In the genomic region with DNA sequence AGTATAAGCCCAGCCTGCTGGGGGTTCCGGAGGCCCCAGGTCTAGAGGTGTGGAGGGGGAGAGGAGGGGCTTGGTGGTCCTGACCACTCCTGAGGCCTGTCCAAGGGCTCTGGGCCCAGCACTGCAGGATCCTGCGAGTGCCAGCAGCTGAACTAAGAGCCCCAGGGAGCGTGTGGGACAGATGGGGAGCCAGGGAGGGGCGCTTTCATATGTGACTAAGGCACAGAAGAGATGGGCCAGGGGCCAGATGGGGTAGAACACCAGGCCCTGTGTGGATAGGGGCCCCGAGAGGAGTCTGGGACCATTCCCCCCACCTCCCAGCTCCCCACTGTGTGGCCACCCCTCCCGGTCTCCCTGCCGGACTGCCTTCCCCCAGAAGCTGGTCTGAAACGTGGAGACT, we compare ENCODE assay signal across 10 cellular contexts. TPM values are rescaled to one million over a fixed set of nuclear protein-coding genes. Genes with fewer than 3 reads are reported as not detected.
A peak's percentile ranks its signal among the peaks of the same experiment; 100 is the strongest.
DNase-seq lines count a peak whose midpoint lies in the region; ATAC-seq and TF ChIP-seq lines count a peak whose summit lies in the region.
"Had no signal": no experiment of that assay in that cellular context is flagged by ENCODE, and none has a peak within 500 bp of the region (broad histone marks: within the 10 kb centered on the region; RNA-seq: fewer than 3 reads in every experiment).

No MANE protein-coding gene starts in this region.

- no peak overlapping the region for H3T11ph ChIP-seq in H9 (ENCODE audit: low read length)

- H3K79me2 ChIP-seq in H9 (ENCODE audit: insufficient read depth, low read length), result no peaks in the 10 kb centered on the region

- CTCF ChIA-PET in WTC11 (lab: Charles Lee), result interaction anchor here (0.8 to 2.6 kb wide), 6 partner anchors 10 to 168 kb away, joined by 3 to 9 read pairs (median 5); partner anchors contain the start of gene MAFF

- H4K8ac ChIP-seq in H9 (replicated peaks; ENCODE audit: insufficient read length, low read depth, low read length), result no peak overlapping the region

- H3K14ac ChIP-seq in H9 (ENCODE audit: insufficient read depth, low read length), result no peak overlapping the region

- no peaks in the 10 kb centered on the region for H3K9me3 ChIP-seq in H9 (ENCODE audit: control insufficient read depth, low read depth, low read length)
- H3K9me3 ChIP-seq in right cardiac atrium (ENCODE audit: control insufficient read depth, low read length), result no peaks in the 10 kb centered on the region

- H2BK20ac ChIP-seq in H9 (ENCODE audit: low read depth, low read length, poor library complexity, severe bottlenecking), result no peak overlapping the region

- H4K20me1 ChIP-seq in H9 (ENCODE audit: control insufficient read depth, insufficient read depth, insufficient read length), result no peaks in the 10 kb centered on the region

- H3K9me3 Mint-ChIP-seq in H9, result peaks cover 0 to 2% of the 10 kb centered on the region in 2 experiments; a peak in 1 of 5 replicates
- H3K9me3 Mint-ChIP-seq in WTC11, result no peaks in the 10 kb centered on the region
- H3K9me3 Mint-ChIP-seq in stimulated activated naive B cell treated with anti-CD40 and anti-IgM and Interleukin-4, amounts not matched to agents 10 μg/mL and 1 μg/mL and 100 μg/mL, for 72 hours, result no peaks in the 10 kb centered on the region
- H3K9me3 Mint-ChIP-seq: memory B cell had no signal

- H3K23ac ChIP-seq in H9 (ENCODE audit: insufficient read length, low read depth, low read length), result no peak overlapping the region

- no peak overlapping the region for H3K4me3 ChIP-seq in right cardiac atrium (ENCODE audit: low read length)

- H3K23me2 ChIP-seq in H9 (ENCODE audit: insufficient read length, low read depth, low read length, poor library complexity, severe bottlenecking), result no peaks in the 10 kb centered on the region

- H4K91ac ChIP-seq in H9 (ENCODE audit: insufficient read length, low read depth, low read length), result no peak overlapping the region

- TF ChIP-seq CTCF in H9 (conservative IDR thresholded peaks at IDR 0.05) (no peak), WTC11 (IDR thresholded peaks at IDR 0.05) (no peak)

- H3K56ac ChIP-seq in H9 (ENCODE audit: insufficient read length, low read depth, low read length), result no peak overlapping the region

- DNase-seq in H9 (no peak), WTC11 (ENCODE audit: low spot score) (no peak), right cardiac atrium (peak in 1 of 3 donors; percentile 48), SK-N-DZ (ENCODE audit: low spot score) (no peak), DMS153 treated with DMSO at 0.1 percent for 48 hours (lab: John Stamatoyannopoulos, UW; ENCODE audit: unreplicated experiment) (no peak), T-helper 1 cell (no peak), LoVo (ENCODE audit: low spot score) (no peak)
- no peak for DNase-seq in stimulated activated naive B cell treated with anti-CD40 and anti-IgM and Interleukin-4, amounts not matched to agents 10 μg/mL and 1 μg/mL and 100 μg/mL, for 72 hours
- DNase-seq: KG1 had no signal

- H4K5ac ChIP-seq in H9 (ENCODE audit: insufficient read length, low read depth, low read length), result no peak overlapping the region

- no peak overlapping the region for H2AK5ac ChIP-seq in H9 (ENCODE audit: insufficient read length, low read length)

- H2BK5ac ChIP-seq in H9 (ENCODE audit: insufficient read length, low read length), result no peak overlapping the region

- peaks cover 20 to 34% of the 10 kb centered on the region in 2 experiments for H3K4me1 Mint-ChIP-seq in H9
- H3K4me1 Mint-ChIP-seq in WTC11, result peaks cover 20% of the 10 kb centered on the region
- H3K4me1 Mint-ChIP-seq in stimulated activated naive B cell treated with anti-CD40 and anti-IgM and Interleukin-4, amounts not matched to agents 10 μg/mL and 1 μg/mL and 100 μg/mL, for 72 hours, result peaks cover 12 to 19% of the 10 kb centered on the region in 2 donors

- no CpG with 5 or more reads among the region's 8 CpGs for WGBS in H9 (ENCODE audit: extremely low coverage, insufficient read length, low lambda C conversion rate)
- WGBS in right cardiac atrium, result 63% methylated on average over 8 of the region's 8 CpGs

- no peak overlapping the region for H3K9ac ChIP-seq in H9 (ENCODE audit: extremely low read depth, insufficient read length, low read length)

- no peak for ATAC-seq in WTC11
- ATAC-seq in right cardiac atrium, result peak in 1 of 2 donors; percentile 3
- no peak for ATAC-seq in stimulated activated naive B cell treated with anti-CD40 and anti-IgM and Interleukin-4, amounts not matched to agents 10 μg/mL and 1 μg/mL and 100 μg/mL, for 72 hours (replicated peaks)

- H3K27ac ChIP-seq in H9 (ENCODE audit: insufficient read length, low read depth, low read length), result no peak overlapping the region
- H3K27ac ChIP-seq in right cardiac atrium (ENCODE audit: low read length), result peak overlapping the region; percentile 4

- no peak overlapping the region for H3K4me2 ChIP-seq in H9 (ENCODE audit: insufficient read depth, insufficient read length, low read length)

- intact Hi-C loops in right cardiac atrium (cut with DNase I), result loop anchor here in 1 of 4 donors (10.0 kb wide), 1 partner anchor 55 kb away; no protein-coding TSS in a partner anchor

- peaks cover 6 to 37% (median 26%) of the 10 kb centered on the region in 3 experiments for H3K36me3 Mint-ChIP-seq in H9 (ENCODE audit: insufficient read depth in 1 of 3, low read depth in 3 of 3)
- H3K36me3 Mint-ChIP-seq in WTC11, result peaks cover 6% of the 10 kb centered on the region
- H3K36me3 Mint-ChIP-seq in stimulated activated naive B cell treated with anti-CD40 and anti-IgM and Interleukin-4, amounts not matched to agents 10 μg/mL and 1 μg/mL and 100 μg/mL, for 72 hours, result peaks cover 27 to 30% of the 10 kb centered on the region in 2 donors

- peak overlapping the region; percentile 46 for H3K18ac ChIP-seq in H9 (ENCODE audit: insufficient read length, low read depth, low read length)

- no peak overlapping the region for H2BK12ac ChIP-seq in H9 (ENCODE audit: insufficient read length, low read depth, low read length)

- no peak overlapping the region for H3K4ac ChIP-seq in H9 (ENCODE audit: low read depth, low read length)

- no peak overlapping the region for H2AFZ ChIP-seq in H9 (ENCODE audit: low read length)

- no peaks in the 10 kb centered on the region for H3K79me1 ChIP-seq in H9 (ENCODE audit: insufficient read depth, low read depth, low read length, poor library complexity, severe bottlenecking)

- H3K27ac Mint-ChIP-seq in H9 (peak overlapping the region in 2 of 3 experiments; percentile 23 to 76; a peak in 2 of 7 replicates), WTC11 (peak overlapping the region; percentile 32; the same call in 1 of the 2 replicates)
- H3K27ac Mint-ChIP-seq in stimulated activated naive B cell treated with anti-CD40 and anti-IgM and Interleukin-4, amounts not matched to agents 10 μg/mL and 1 μg/mL and 100 μg/mL, for 72 hours, result peak overlapping the region; percentile 49
- H3K27ac Mint-ChIP-seq: memory B cell had no signal

- POLR2A ChIA-PET in WTC11 (lab: Charles Lee), result no interaction called here

- no peak overlapping the region for H2BK15ac ChIP-seq in H9 (ENCODE audit: low read depth, low read length)

- H2BK120ac ChIP-seq in H9 (ENCODE audit: low read depth, low read length, poor library complexity, severe bottlenecking), result no peak overlapping the region

- H3K4me3 Mint-ChIP-seq in H9 (no peak overlapping the region), WTC11 (no peak overlapping the region)
- no peak overlapping the region for H3K4me3 Mint-ChIP-seq in stimulated activated naive B cell treated with anti-CD40 and anti-IgM and Interleukin-4, amounts not matched to agents 10 μg/mL and 1 μg/mL and 100 μg/mL, for 72 hours
- H3K4me3 Mint-ChIP-seq: memory B cell had no signal

- H3K27me3 Mint-ChIP-seq in H9 (ENCODE audit: low read depth) (no peaks in the 10 kb centered on the region), WTC11 (ENCODE audit: low read depth) (no peaks in the 10 kb centered on the region)
- H3K27me3 Mint-ChIP-seq in stimulated activated naive B cell treated with anti-CD40 and anti-IgM and Interleukin-4, amounts not matched to agents 10 μg/mL and 1 μg/mL and 100 μg/mL, for 72 hours, result peaks cover 2 to 3% of the 10 kb centered on the region in 2 donors
- H3K27me3 Mint-ChIP-seq: memory B cell had no signal

- H3K4me1 ChIP-seq in H9 (ENCODE audit: insufficient read depth, low read length) (peaks cover 4% of the 10 kb centered on the region; the same call in 1 of the 2 replicates), right cardiac atrium (ENCODE audit: control insufficient read depth, insufficient read depth, low read length) (peaks cover 10% of the 10 kb centered on the region)

- no peaks in the 10 kb centered on the region for H3K27me3 ChIP-seq in H9 (ENCODE audit: insufficient read depth, low read length)
- H3K27me3 ChIP-seq in right cardiac atrium (ENCODE audit: control insufficient read depth, insufficient read depth), result no peaks in the 10 kb centered on the region

TF ChIP-seq in WTC11, 78 proteins besides CTCF, POLR2A, EP300 and RAD21 (continues in another document):
- TF ChIP-seq, protein P1, sequence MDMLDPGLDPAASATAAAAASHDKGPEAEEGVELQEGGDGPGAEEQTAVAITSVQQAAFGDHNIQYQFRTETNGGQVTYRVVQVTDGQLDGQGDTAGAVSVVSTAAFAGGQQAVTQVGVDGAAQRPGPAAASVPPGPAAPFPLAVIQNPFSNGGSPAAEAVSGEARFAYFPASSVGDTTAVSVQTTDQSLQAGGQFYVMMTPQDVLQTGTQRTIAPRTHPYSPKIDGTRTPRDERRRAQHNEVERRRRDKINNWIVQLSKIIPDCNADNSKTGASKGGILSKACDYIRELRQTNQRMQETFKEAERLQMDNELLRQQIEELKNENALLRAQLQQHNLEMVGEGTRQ (CRISPR knock-in tag; IDR thresholded peaks at IDR 0.05), result no peak

RNA-seq across cellular contexts. Expression of gene MAFF, which starts 18.4 kb away (rescaled TPM):
- total RNA-seq in H9 (2021) (5.8 and 6.7 TPM in 2 replicates), WTC11 (2021) (4.6 to 6.1 TPM (median 5.7 TPM) in 3 replicates), right cardiac atrium (10 to 100 TPM in 1 of 4 donors, 1 to 10 TPM in 3; 4.8 to 13.7 (median 7.1) TPM)
- polyA plus RNA-seq in right cardiac atrium, result 20.5 TPM
- polyA plus RNA-seq in SK-N-DZ (2014; cell fraction: cytosol; rRNA removed), result 3.0 and 3.1 TPM in 2 replicates
- polyA plus RNA-seq in SK-N-DZ (2014; cell fraction: nucleus; rRNA removed), result 1.0 and 1.1 TPM in 2 replicates

RNA-seq across cellular contexts. Expression of gene PLA2G6, which starts 38.5 kb away (rescaled TPM):
- total RNA-seq in H9 (2021), result 22.1 and 24.1 TPM in 2 replicates
- 29.9 to 44.1 TPM (median 37.6 TPM) in 3 replicates for total RNA-seq in WTC11 (2021)
- 10 to 100 TPM; 16.0 to 25.2 (median 17.6) TPM for total RNA-seq in right cardiac atrium
- polyA plus RNA-seq in right cardiac atrium, result 16.0 TPM
- 18.9 and 22.7 TPM in 2 replicates for polyA plus RNA-seq in SK-N-DZ (2014; cell fraction: cytosol; rRNA removed)
- 97.3 and 104 TPM in 2 replicates for polyA plus RNA-seq in SK-N-DZ (2014; cell fraction: nucleus; rRNA removed)

RNA-seq across cellular contexts. Expression of gene TMEM184B, which starts 52.6 kb away (rescaled TPM):
- total RNA-seq in H9 (2021) (51.7 and 58.5 TPM in 2 replicates), WTC11 (2021) (85.9 to 89.7 TPM (median 88.1 TPM) in 3 replicates), right cardiac atrium (10 to 100 TPM; 48.2 to 55.8 (median 49.5) TPM)
- 32.2 TPM for polyA plus RNA-seq in right cardiac atrium
- 19.0 and 26.8 TPM in 2 replicates for polyA plus RNA-seq in SK-N-DZ (2014; cell fraction: cytosol; rRNA removed)
- polyA plus RNA-seq in SK-N-DZ (2014; cell fraction: nucleus; rRNA removed), result 14.0 and 27.5 TPM in 2 replicates
